In the genomic region with DNA sequence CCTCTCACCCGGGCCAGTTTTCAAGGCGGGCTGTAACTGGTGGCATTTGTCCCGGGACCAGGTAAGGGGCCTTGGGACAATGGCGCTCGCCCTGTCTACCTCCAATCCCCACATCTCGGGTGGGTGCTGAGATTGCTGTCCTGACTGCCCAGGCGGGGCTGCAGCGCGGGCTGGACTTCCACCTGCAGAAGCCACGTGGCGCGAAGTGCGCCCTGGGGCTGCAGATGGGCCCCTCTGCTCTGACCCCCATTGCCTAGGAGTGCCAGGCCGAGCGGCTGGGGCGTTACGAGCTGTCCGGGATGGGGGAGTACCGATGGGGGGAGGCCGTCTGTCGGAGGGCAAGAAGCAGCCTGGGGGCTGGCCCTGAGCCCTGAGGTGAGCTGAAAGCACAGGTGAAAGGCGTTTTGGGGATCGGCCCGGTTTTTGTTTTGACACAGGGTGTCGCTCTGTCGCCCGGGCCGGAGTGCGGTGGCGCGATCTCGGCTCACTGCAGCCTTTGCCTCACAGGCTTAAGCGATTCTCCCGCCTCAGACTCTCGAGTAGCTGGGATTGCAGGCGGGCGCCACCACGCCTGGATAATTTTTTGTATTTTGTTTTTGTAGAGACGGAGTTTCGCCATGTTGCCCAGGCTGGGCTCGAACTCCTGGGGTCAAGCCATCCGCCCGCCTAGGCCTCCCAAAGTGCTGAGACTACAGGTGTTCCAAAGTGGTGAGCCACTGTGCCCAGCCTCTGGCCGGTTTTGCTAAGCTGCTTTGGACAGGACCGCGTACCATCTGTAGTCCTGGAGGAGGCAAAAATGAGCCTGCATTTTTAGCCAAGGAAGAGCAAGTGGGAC, we compare ENCODE assay signal across 8 cellular contexts. TPM values are rescaled to one million over a fixed set of nuclear protein-coding genes. Genes with fewer than 3 reads are reported as not detected.
DNase-seq lines count a peak whose midpoint lies in the region; ATAC-seq and TF ChIP-seq lines count a peak whose summit lies in the region.

A gene with protein sequence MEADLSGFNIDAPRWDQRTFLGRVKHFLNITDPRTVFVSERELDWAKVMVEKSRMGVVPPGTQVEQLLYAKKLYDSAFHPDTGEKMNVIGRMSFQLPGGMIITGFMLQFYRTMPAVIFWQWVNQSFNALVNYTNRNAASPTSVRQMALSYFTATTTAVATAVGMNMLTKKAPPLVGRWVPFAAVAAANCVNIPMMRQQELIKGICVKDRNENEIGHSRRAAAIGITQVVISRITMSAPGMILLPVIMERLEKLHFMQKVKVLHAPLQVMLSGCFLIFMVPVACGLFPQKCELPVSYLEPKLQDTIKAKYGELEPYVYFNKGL (plus strand): TSS at position 16 of the 835 bp plus-strand sequence. CDS start 12,001 bp downstream, outside the sequence.

- H3K27me3 ChIP-seq in ACC112 (ENCODE audit: insufficient read depth, low read length): no peaks in the 10 kb centered on the region
- H3K27me3 ChIP-seq in mucosa of rectum (ENCODE audit: control insufficient read depth in 2 of 2, insufficient read depth in 2 of 2, low read length in 2 of 2): no peaks in the 10 kb centered on the region

- H3K27me3 Mint-ChIP-seq in T-helper 17 cell: no peaks in the 10 kb centered on the region

- H3K27ac ChIP-seq in ACC112 (ENCODE audit: low read depth, low read length): peak within 1 kb of the TSS; percentile 86
- peak within 1 kb of the TSS; percentile 94 for H3K27ac ChIP-seq in caudate nucleus (ENCODE audit: low read depth, low read length)
- peak within 1 kb of the TSS; percentile 75 to 86 for H3K27ac ChIP-seq in mucosa of rectum (ENCODE audit: low read depth in 2 of 2, low read length in 2 of 2)

- H3K36me3 Mint-ChIP-seq in T-helper 17 cell (ENCODE audit: low read depth): peaks cover 5% of the 10 kb centered on the region

- H3K9me3 ChIP-seq in T-helper 17 cell (ENCODE audit: control insufficient read depth, low read length, poor library complexity, severe bottlenecking) (no peaks in the 10 kb centered on the region), mucosa of rectum (ENCODE audit: control insufficient read depth in 2 of 2, low read length in 2 of 2) (no peaks in the 10 kb centered on the region)

- peak within 1 kb of the TSS; percentile 90 for H3K4me3 ChIP-seq in ACC112 (ENCODE audit: low read depth, low read length)
- peak within 1 kb of the TSS; percentile 88 to 96 for H3K4me3 ChIP-seq in mucosa of rectum (ENCODE audit: low read length in 2 of 2)

- H3K36me3 ChIP-seq in ACC112 (ENCODE audit: insufficient read depth, low read length) (no peaks in the 10 kb centered on the region), mucosa of rectum (ENCODE audit: control insufficient read depth in 2 of 2, insufficient read depth in 2 of 2, low read length in 2 of 2) (no peaks in the 10 kb centered on the region)

- peak; percentile 26 for ATAC-seq in HG03159 (IDR thresholded peaks at IDR 0.05; ENCODE audit: unreplicated experiment)
- ATAC-seq in T-helper 17 cell: peak; percentile 18

- H3K4me1 ChIP-seq in ACC112 (ENCODE audit: control insufficient read depth, insufficient read depth, low read length, unreplicated experiment) (peaks cover 27% of the 10 kb centered on the region), mucosa of rectum (ENCODE audit: control insufficient read depth in 2 of 2, insufficient read depth in 2 of 2, low read length in 2 of 2) (peaks cover 11 to 16% of the 10 kb centered on the region in 2 donors)

- peak within 1 kb of the TSS; percentile 97 for H3K4me3 Mint-ChIP-seq in T-helper 17 cell

- DNase-seq in T-helper 17 cell (peak; percentile 26 to 42 (median 36)), caudate nucleus (lab: John Stamatoyannopoulos, UW) (peak in 18 of 61 donors; percentile 10 to 63 (median 46)), foreskin melanocyte (no peak)
- DNase-seq in stimulated activated naive CD4-positive, alpha-beta T cell treated with Interleukin-2 at 50 U/mL for 16 hours (lab: John Stamatoyannopoulos, UW): peak; percentile 42

- peak within 1 kb of the TSS; percentile 84 for H2AFZ ChIP-seq in ACC112 (ENCODE audit: low read length, unreplicated experiment)

- H3K27ac Mint-ChIP-seq in T-helper 17 cell: peak within 1 kb of the TSS; percentile 96

- peak within 1 kb of the TSS; percentile 80 to 83 for H3K9ac ChIP-seq in mucosa of rectum (ENCODE audit: low read depth in 1 of 2, low read length in 2 of 2)

- H3K4me1 Mint-ChIP-seq in T-helper 17 cell: peaks cover 47% of the 10 kb centered on the region

- TF ChIP-seq POLR2A in GM18526 (IDR thresholded peaks at IDR 0.05; ENCODE audit: extremely low read depth, insufficient read length): peak; percentile 72

- peaks cover 36% of the 10 kb centered on the region for H3K79me2 ChIP-seq in ACC112 (ENCODE audit: control insufficient read depth, insufficient read depth, low read length, unreplicated experiment)

RNA-seq across cellular contexts. Expression of the gene that starts here (rescaled TPM):
- total RNA-seq in T-helper 17 cell: 1 to 10 TPM; 5.6 to 7.9 TPM
